ENCODE assay signal across 20 cellular contexts in the genomic region with DNA sequence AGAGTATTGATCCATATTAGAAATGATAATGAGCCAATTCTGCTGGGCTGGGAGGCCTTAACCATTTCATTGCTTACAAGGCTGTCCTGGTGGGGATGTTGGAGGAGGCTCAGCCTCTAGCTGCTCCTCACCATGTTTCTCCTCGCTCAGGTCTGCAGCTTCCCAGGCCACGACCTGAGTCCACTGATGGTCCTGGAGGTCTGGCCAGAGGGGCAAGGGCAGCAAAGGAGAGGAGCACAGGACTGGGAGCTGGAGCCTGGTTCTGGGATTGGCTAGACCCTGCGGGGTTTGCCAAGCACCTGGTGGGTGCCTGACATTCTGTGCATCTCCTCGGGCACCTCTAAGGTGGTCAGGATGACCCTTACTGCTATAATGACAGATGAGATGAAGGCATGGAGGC.
DNase-seq lines count a peak whose midpoint lies in the region; ATAC-seq, FAIRE-seq and TF ChIP-seq lines count a peak whose summit lies in the region.
"Had no signal": no experiment of that assay in that cellular context is flagged by ENCODE, and none has a peak within 500 bp of the region (broad histone marks: within the 10 kb centered on the region; RNA-seq: fewer than 3 reads in every experiment).

No MANE protein-coding gene starts in this region.

- H3K9me3 ChIP-seq in RWPE2 (ENCODE audit: severe bottlenecking): peaks cover 10% of the 10 kb centered on the region
- H3K9me3 ChIP-seq in left lung: peaks cover 0 to 31% of the 10 kb centered on the region in 2 donors
- peaks cover 3 to 50% (median 40%) of the 10 kb centered on the region in 8 donors for H3K9me3 ChIP-seq in spleen
- no peaks in the 10 kb centered on the region for H3K9me3 ChIP-seq in gastrocnemius medialis
- H3K9me3 ChIP-seq: BE2C had no signal

- H3K27ac Mint-ChIP-seq in CD14-positive monocyte: no peak overlapping the region
- H3K27ac Mint-ChIP-seq: CD4-positive, alpha-beta T cell had no signal

- DNase-seq in CD14-positive monocyte (ENCODE audit: low spot score) (peak; percentile 30), RWPE2 (ENCODE audit: low spot score) (peak; percentile 53), left lung (peak; percentile 17 to 29), spleen (peak; percentile 20), gastrocnemius medialis (no peak), frontal cortex (ENCODE audit: low spot score in 2 of 2) (no peak), brain microvascular endothelial cell (no peak), SHP77 treated with DMSO at 0.1 percent for 48 hours (lab: John Stamatoyannopoulos, UW) (no peak)
- DNase-seq: ACHN; C1 segment of cervical spinal cord; Caco-2; CD4-positive, alpha-beta T cell; GM23248 had no signal

- intact Hi-C loops in CD14-positive monocyte (cut with micrococcal nuclease): no loop called here
- intact Hi-C loops in left lung (cut with DNase I): no loop called here
- intact Hi-C loops in spleen (cut with DNase I; ENCODE audit: low total_unique reads): no loop called here
- intact Hi-C loops in gastrocnemius medialis (cut with DNase I; ENCODE audit: low total_unique reads): no loop called here

- H3K4me1 Mint-ChIP-seq in CD14-positive monocyte: no peaks in the 10 kb centered on the region

- H3K27ac ChIP-seq in RWPE2 (ENCODE audit: poor library complexity, severe bottlenecking) (no peak overlapping the region), left lung (no peak overlapping the region), spleen (no peak overlapping the region), gastrocnemius medialis (no peak overlapping the region), brain microvascular endothelial cell (no peak overlapping the region)
- H3K27ac ChIP-seq: GM23248 had no signal

- H3K4me1 ChIP-seq in RWPE2 (ENCODE audit: insufficient read depth, poor library complexity, severe bottlenecking) (no peaks in the 10 kb centered on the region), left lung (no peaks in the 10 kb centered on the region), spleen (peaks cover 0 to 21% (median 0%) of the 10 kb centered on the region in 6 donors), gastrocnemius medialis (no peaks in the 10 kb centered on the region)
- H3K4me1 ChIP-seq: BE2C, HAP-1 had no signal

- no peak for TF ChIP-seq POLR2A in spleen (IDR thresholded peaks at IDR 0.05)
- no peak for TF ChIP-seq POLR2A in gastrocnemius medialis (IDR thresholded peaks at IDR 0.05)

- no peak for FAIRE-seq in frontal cortex (lab: Jason Lieb, UNC)
- FAIRE-seq: A204.1, D721Med, G401.6, GM12891, GM19239 had no signal

- 65 to 94% (median 84%) methylated on average over 2 to 4 of the region's 4 CpGs for WGBS in spleen, 5 donors

- peaks cover 0 to 1% (median 0%) of the 10 kb centered on the region in 3 donors for H3K27me3 Mint-ChIP-seq in CD14-positive monocyte (ENCODE audit: low read depth in 3 of 3)
- H3K27me3 Mint-ChIP-seq: CD4-positive, alpha-beta T cell had no signal

- no peak for ATAC-seq in RWPE2 (ENCODE audit: low read depth)
- no peak for ATAC-seq in left lung
- no peak for ATAC-seq in gastrocnemius medialis

- H3K36me3 Mint-ChIP-seq in CD14-positive monocyte: no peaks in the 10 kb centered on the region

- H3K27me3 ChIP-seq in RWPE2 (ENCODE audit: insufficient read depth, poor library complexity, severe bottlenecking): peaks cover 9% of the 10 kb centered on the region
- H3K27me3 ChIP-seq in left lung: no peaks in the 10 kb centered on the region
- peaks cover 0 to 3% (median 0%) of the 10 kb centered on the region in 7 donors for H3K27me3 ChIP-seq in spleen (replicated peaks in 1 of 7)
- no peaks in the 10 kb centered on the region for H3K27me3 ChIP-seq in gastrocnemius medialis
- no peaks in the 10 kb centered on the region for H3K27me3 ChIP-seq in brain microvascular endothelial cell (replicated peaks)
- H3K27me3 ChIP-seq: BE2C had no signal

- peaks cover 6 to 37% (median 19%) of the 10 kb centered on the region in 7 donors for H3K9me3 Mint-ChIP-seq in CD14-positive monocyte

- H3K36me3 ChIP-seq in RWPE2 (ENCODE audit: low read depth) (no peaks in the 10 kb centered on the region), left lung (no peaks in the 10 kb centered on the region), spleen (no peaks in the 10 kb centered on the region), gastrocnemius medialis (no peaks in the 10 kb centered on the region), brain microvascular endothelial cell (replicated peaks) (no peaks in the 10 kb centered on the region)
- H3K36me3 ChIP-seq: HAP-1 had no signal

- TF ChIP-seq CTCF in CD14-positive monocyte (IDR thresholded peaks at IDR 0.05): no peak
- TF ChIP-seq CTCF in RWPE2 (IDR thresholded peaks at IDR 0.05; ENCODE audit: poor library complexity, severe bottlenecking): no peak
- TF ChIP-seq CTCF in left lung (IDR thresholded peaks at IDR 0.05): no peak
- no peak for TF ChIP-seq CTCF in spleen (IDR thresholded peaks at IDR 0.05 in 8 of 11, conservative IDR thresholded peaks at IDR 0.05 in 3 of 11)
- no peak for TF ChIP-seq CTCF in gastrocnemius medialis (IDR thresholded peaks at IDR 0.05 in 4 of 5, conservative IDR thresholded peaks at IDR 0.05 in 1 of 5)
- TF ChIP-seq CTCF in brain microvascular endothelial cell (IDR thresholded peaks at IDR 0.05; ENCODE audit: low read depth, low read length, missing control alignments): no peak

- H3K4me3 ChIP-seq in RWPE2 (ENCODE audit: severe bottlenecking) (no peak overlapping the region), left lung (no peak overlapping the region), spleen (no peak overlapping the region), gastrocnemius medialis (no peak overlapping the region), brain microvascular endothelial cell (ENCODE audit: low read depth, low read length) (no peak overlapping the region)
- H3K4me3 ChIP-seq: GM23248, HAP-1 had no signal

- in situ Hi-C loops in gastrocnemius medialis (cut with MboI; ENCODE audit: low sequenced_read_pairs in 4 of 4): no loop called here
- in situ Hi-C loops in brain microvascular endothelial cell (cut with HindIII; ENCODE audit: low pct_ligation_motif_present, low sequenced_read_pairs): no loop called here

- no peak overlapping the region for H3K4me3 Mint-ChIP-seq in CD14-positive monocyte
- H3K4me3 Mint-ChIP-seq: CD4-positive, alpha-beta T cell had no signal

Comparison
In these comparisons a context has a peak if more than half of its experiments do, and no peak if none do; other contexts are left out.
1. DNase-seq: peak in CD14-positive monocyte (single experiment), RWPE2 (single experiment), left lung (2 of 2) and spleen (single experiment); none in gastrocnemius medialis (0 of 2), frontal cortex (0 of 2), brain microvascular endothelial cell (single experiment) and SHP77 treated with DMSO at 0.1 percent for 48 hours (single experiment).